Comparison of ENCODE assay signal across 9 cellular contexts in the genomic region with DNA sequence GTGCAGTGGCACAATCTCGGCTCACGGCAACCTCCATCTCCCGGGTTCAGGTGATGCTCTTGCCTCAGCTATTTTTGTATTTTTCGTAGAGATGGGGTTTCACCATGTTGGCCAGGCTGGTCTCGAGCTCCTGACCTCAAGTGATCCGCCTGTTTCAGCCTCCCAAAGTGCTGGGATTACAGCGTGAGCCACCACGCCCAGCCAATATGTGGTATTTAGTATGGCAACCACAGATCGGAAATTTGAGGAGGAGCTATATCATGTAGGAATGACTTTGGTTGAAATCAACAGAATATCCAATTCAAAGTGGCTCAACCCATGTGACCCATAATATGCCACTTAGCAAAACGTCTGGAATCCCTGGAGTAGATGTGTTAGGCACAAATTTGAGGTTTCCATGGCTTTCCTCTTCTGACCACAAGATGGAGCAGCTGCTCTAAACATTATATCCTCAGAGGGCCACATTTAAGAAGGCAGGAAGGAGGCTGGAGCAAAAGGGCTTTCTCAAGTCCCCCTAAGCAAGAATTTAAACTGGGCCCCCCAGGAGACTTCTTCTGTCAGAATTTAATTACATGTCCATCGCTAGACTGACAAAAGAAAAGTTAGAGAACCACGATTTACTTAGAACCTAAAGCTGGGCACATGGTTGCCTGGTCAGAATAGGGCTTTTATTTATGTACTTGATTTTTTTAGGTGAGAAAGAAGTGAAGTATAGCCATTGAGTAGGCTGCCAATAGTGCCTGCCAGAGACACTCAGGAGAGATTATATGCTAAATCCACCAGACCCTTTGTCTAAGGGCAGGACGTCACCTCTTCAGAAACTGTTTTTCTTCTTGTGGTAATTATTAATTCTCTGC. TPM values are rescaled to one million over a fixed set of nuclear protein-coding genes. Genes with fewer than 3 reads are reported as not detected.
DNase-seq lines count a peak whose midpoint lies in the region; ATAC-seq, FAIRE-seq and TF ChIP-seq lines count a peak whose summit lies in the region.
"Had no signal": no experiment of that assay in that cellular context is flagged by ENCODE, and none has a peak within 500 bp of the region (broad histone marks: within the 10 kb centered on the region; RNA-seq: fewer than 3 reads in every experiment).

No MANE protein-coding gene starts in this region.

- TF ChIP-seq CTCF in osteocyte (IDR thresholded peaks at IDR 0.05), result peak; percentile 86

- no peaks in the 10 kb centered on the region for H3K9me3 Mint-ChIP-seq in osteocyte (ENCODE audit: unreplicated experiment)
- H3K9me3 Mint-ChIP-seq: activated naive CD4-positive, alpha-beta T cell treated with anti-CD3 and anti-CD28 coated beads, Interleukin-2, amount 50 U/mL, for 24 hours had no signal

- H3K27me3 Mint-ChIP-seq in osteocyte (ENCODE audit: unreplicated experiment), result peaks cover 7% of the 10 kb centered on the region

- peak; percentile 74 for FAIRE-seq in HTR-8/SVneo (lab: Jason Lieb, UNC)

- peak; percentile 47 for DNase-seq in DMS153 (lab: John Stamatoyannopoulos, UW)
- DNase-seq in HTR-8/SVneo (ENCODE audit: insufficient read length, low spot score), result peak; percentile 75
- DNase-seq in NCI-H748 treated with DMSO at 0.1 percent for 48 hours (lab: John Stamatoyannopoulos, UW), result peak; percentile 54
- peak; percentile 22 for DNase-seq in activated T-cell treated with anti-CD3 and anti-CD28 coated beads for 4 hours
- peak; percentile 68 for DNase-seq in germinal center (ENCODE audit: low spot score)
- DNase-seq in osteocyte (ENCODE audit: extremely low spot score, unreplicated experiment), result no peak

- H3K4me3 Mint-ChIP-seq in osteocyte (ENCODE audit: unreplicated experiment), result no peak overlapping the region
- H3K4me3 Mint-ChIP-seq: activated naive CD4-positive, alpha-beta T cell treated with anti-CD3 and anti-CD28 coated beads, Interleukin-2, amount 50 U/mL, for 24 hours had no signal

- no peak overlapping the region for H3K27ac Mint-ChIP-seq in osteocyte (ENCODE audit: unreplicated experiment)
- H3K27ac Mint-ChIP-seq: activated naive CD4-positive, alpha-beta T cell treated with anti-CD3 and anti-CD28 coated beads, Interleukin-2, amount 50 U/mL, for 24 hours had no signal

- H3K36me3 Mint-ChIP-seq in osteocyte (ENCODE audit: unreplicated experiment), result no peaks in the 10 kb centered on the region
- H3K36me3 Mint-ChIP-seq: activated naive CD4-positive, alpha-beta T cell treated with anti-CD3 and anti-CD28 coated beads, Interleukin-2, amount 50 U/mL, for 24 hours had no signal

- H3K4me1 Mint-ChIP-seq in osteocyte (ENCODE audit: unreplicated experiment), result peaks cover 3% of the 10 kb centered on the region
- H3K4me1 Mint-ChIP-seq: activated naive CD4-positive, alpha-beta T cell treated with anti-CD3 and anti-CD28 coated beads, Interleukin-2, amount 50 U/mL, for 24 hours had no signal

- ATAC-seq in HG02852 (IDR thresholded peaks at IDR 0.05; ENCODE audit: unreplicated experiment) (no peak), HG02642 (IDR thresholded peaks at IDR 0.05; ENCODE audit: poor library complexity, unreplicated experiment) (no peak)

RNA-seq across cellular contexts. Expression of gene ITSN2, which starts 49.6 kb away (rescaled TPM):
- 31.7 and 32.1 TPM in 2 replicates for total RNA-seq in osteocyte
